Comparison of ENCODE assay signal across 8 cellular contexts in the genomic region with DNA sequence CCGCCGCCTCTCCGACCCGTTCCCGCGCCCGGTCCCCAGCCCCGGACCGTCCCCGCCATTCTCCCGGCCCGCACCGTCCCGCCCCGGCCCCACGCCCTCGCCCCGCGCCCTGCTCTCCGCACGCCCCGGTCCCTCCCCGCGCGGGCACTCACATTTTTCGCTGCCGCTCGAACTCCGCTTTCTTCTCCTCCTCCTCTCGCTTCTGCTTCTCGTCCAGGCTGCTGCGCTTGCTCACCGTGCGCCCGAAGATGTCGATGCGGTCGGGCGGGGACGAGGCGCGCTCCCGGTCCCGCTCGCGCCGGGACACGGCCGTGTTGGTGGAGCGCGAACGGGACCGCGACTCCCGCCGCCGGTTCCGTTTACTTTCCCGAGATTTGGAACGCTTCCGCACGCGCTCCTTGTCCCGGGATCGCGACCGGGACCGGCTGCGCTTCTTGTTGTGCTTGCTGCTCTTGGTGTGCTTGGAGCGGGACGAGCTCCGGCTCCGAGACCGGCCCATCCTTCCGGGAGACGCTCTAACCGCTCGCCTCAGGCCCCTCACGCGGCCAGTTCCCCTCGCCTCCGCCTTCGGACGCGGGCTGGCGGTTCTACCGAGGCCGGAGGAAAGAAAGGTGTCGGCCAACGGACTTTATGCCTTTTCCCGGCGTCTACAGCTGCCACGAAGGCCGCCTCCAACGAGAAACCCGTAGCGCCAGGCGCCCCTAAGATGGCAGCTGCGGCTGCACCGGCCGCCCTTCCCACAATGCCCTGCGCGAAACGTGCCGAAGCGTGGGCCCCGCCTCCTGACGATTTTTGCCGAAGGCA. TPM values are rescaled to one million over a fixed set of nuclear protein-coding genes. Genes with fewer than 3 reads are reported as not detected.
DNase-seq lines count a peak whose midpoint lies in the region; ATAC-seq and TF ChIP-seq lines count a peak whose summit lies in the region.

TSS of gene ARGLU1 (minus strand) at position 717 of the 804 bp plus-strand sequence. CDS start at position 499, 218 bp downstream.

- H3K9ac ChIP-seq in colonic mucosa (ENCODE audit: low read depth in 2 of 2, low read length in 2 of 2): peak within 1 kb of the TSS; percentile 88 to 90

- H3K27me3 ChIP-seq in colonic mucosa: no peaks in the 10 kb centered on the region

- peak within 1 kb of the TSS; percentile 99 for H3K27ac ChIP-seq in colonic mucosa

- intact Hi-C loops in colonic mucosa (cut with DNase I): loop anchor here (5.0 to 10.0 kb wide), 2 partner anchors 50 to 347 kb away; no protein-coding TSS in a partner anchor

- no peak for TF ChIP-seq CTCF in colonic mucosa (IDR thresholded peaks at IDR 0.05)

- ATAC-seq in GM18873 (IDR thresholded peaks at IDR 0.05; ENCODE audit: low FRiP score, unreplicated experiment) (peak; percentile 82), HG03135 (IDR thresholded peaks at IDR 0.05; ENCODE audit: unreplicated experiment) (peak; percentile 73)

- DNase-seq in AG08396 (ENCODE audit: low spot score) (peak; percentile 96), NCI-H226 (peak; percentile 80), colonic mucosa (peak; percentile 95), left kidney (ENCODE audit: low read depth, low spot score) (peak; percentile 97)
- DNase-seq in activated CD4-positive, alpha-beta T cell treated with anti-CD3 and anti-CD28 coated beads for 48 hours: peak; percentile 96
- DNase-seq in stimulated activated CD4-positive, alpha-beta T cell treated with anti-CD3 and anti-CD28 coated beads, Interleukin-2, amount 100 ng/mL, for 4 hours (ENCODE audit: low read depth): peak; percentile 93

- no peaks in the 10 kb centered on the region for H3K36me3 ChIP-seq in colonic mucosa

- peak within 1 kb of the TSS; percentile 81 for H3K4me3 ChIP-seq in colonic mucosa

- H3K9me3 ChIP-seq in colonic mucosa: no peaks in the 10 kb centered on the region

- peaks cover 9% of the 10 kb centered on the region for H3K4me1 ChIP-seq in colonic mucosa

RNA-seq across cellular contexts. Expression of gene ARGLU1, which starts in this region (rescaled TPM):
- 10 to 100 TPM; 58.7 to 60.0 TPM for total RNA-seq in colonic mucosa

Comparison
In these comparisons a context has a peak if more than half of its experiments do, and no peak if none do; other contexts are left out.
1. Peak in every context shown above with its lines: DNase-seq, ATAC-seq, H3K4me3 ChIP-seq and H3K27ac ChIP-seq.